ENCODE assay signal across 33 cellular contexts in the genomic region with DNA sequence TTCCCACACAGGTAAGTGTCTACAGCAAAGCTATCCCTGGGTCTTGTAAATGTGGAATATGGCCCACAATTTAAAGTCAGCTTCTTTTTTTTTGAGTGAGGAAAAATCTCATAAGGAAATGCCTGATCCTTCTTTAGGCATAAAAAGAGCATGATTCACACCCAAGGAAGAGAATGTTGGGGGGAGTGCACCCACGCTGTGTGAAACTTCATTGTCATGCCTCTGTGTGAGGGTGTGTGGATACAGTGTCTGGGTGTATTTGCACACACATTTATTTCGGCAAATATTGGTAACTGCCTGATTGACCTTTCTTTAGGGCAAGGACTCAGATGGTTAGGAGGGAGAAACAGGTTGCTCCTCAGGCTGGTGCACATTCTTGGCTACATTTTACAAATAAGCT.
"Had no signal": no experiment of that assay in that cellular context is flagged by ENCODE, and none has a peak within 500 bp of the region (broad histone marks: within the 10 kb centered on the region; RNA-seq: fewer than 3 reads in every experiment).

No MANE protein-coding gene starts in this region.

- H3K36me3 Mint-ChIP-seq: activated naive CD4-positive, alpha-beta T cell treated with anti-CD3 and anti-CD28 coated beads, Interleukin-2, amount 10 ng/mL, durations not matched to agents 7 days and 5 days; activated naive CD4-positive, alpha-beta T cell treated with anti-CD3 and anti-CD28 coated beads, Interleukin-2, amount 50 U/mL, for 24 hours; activated naive CD8-positive, alpha-beta T cell; activated naive CD8-positive, alpha-beta T cell treated with anti-CD3 and anti-CD28 coated beads for 36 hours; activated naive CD8-positive, alpha-beta T cell treated with anti-CD3 and anti-CD28 coated beads, Interleukin-2, amount 10 ng/mL, durations not matched to agents 7 days and 5 days; brain had no signal

- H3K4me3 Mint-ChIP-seq: activated naive CD4-positive, alpha-beta T cell treated with anti-CD3 and anti-CD28 coated beads for 36 hours; activated naive CD4-positive, alpha-beta T cell treated with anti-CD3 and anti-CD28 coated beads, Interleukin-2, amount 10 ng/mL, durations not matched to agents 7 days and 5 days; activated naive CD4-positive, alpha-beta T cell treated with anti-CD3 and anti-CD28 coated beads, Interleukin-2, amount 50 U/mL, for 24 hours; activated naive CD8-positive, alpha-beta T cell; activated naive CD8-positive, alpha-beta T cell treated with anti-CD3 and anti-CD28 coated beads for 36 hours; activated naive CD8-positive, alpha-beta T cell treated with anti-CD3 and anti-CD28 coated beads, Interleukin-2, amount 10 ng/mL, durations not matched to agents 7 days and 5 days; activated naive CD8-positive, alpha-beta T cell treated with anti-CD3 and anti-CD28 coated beads, Interleukin-2, amount 50 U/mL, for 24 hours; activated T-cell treated with anti-CD3 and anti-CD28 coated beads, Interleukin-2, amount 50 U/mL, for 24 hours; activated T-cell treated with anti-CD3 and anti-CD28 coated beads, Interleukin-2, amount 50 U/mL, for 4 hours; activated T-cell treated with anti-CD3 and anti-CD28 coated beads, Interleukin-2, amount 50 U/mL, for 72 hours; activated T-helper 1 cell treated with anti-CD3 and anti-CD28 coated beads, Interleukin-12 subunit alpha, Interleukin-12 subunit beta, Interleukin-2, Interleukin-4 antibody, amounts not matched to agents 30 ng/mL and 10 ng/mL and 1 ng/mL, durations not matched to agents 14 hours and 24 hours and 36 hours; activated T-helper 17 cell treated with anti-CD3 and anti-CD28 coated beads, Interleukin-2, amount 50 U/mL, for 72 hours; brain; central memory CD8-positive, alpha-beta T cell had no signal

- ATAC-seq: activated naive CD8-positive, alpha-beta T cell treated with anti-CD3 and anti-CD28 coated beads, Interleukin-2, amount 50 U/mL, for 24 hours; activated T-cell treated with anti-CD3 and anti-CD28 coated beads, Interleukin-2, amount 50 U/mL, for 4 hours; activated T-cell treated with anti-CD3 and anti-CD28 coated beads, Interleukin-2, amount 50 U/mL, for 72 hours; activated T-helper 17 cell treated with anti-CD3 and anti-CD28 coated beads, Interleukin-2, amount 50 U/mL, for 72 hours; body of pancreas had no signal

- FAIRE-seq: astrocyte, bronchial epithelial cell had no signal

- H3K27me3 Mint-ChIP-seq: activated naive CD4-positive, alpha-beta T cell treated with anti-CD3 and anti-CD28 coated beads, Interleukin-2, amount 10 ng/mL, durations not matched to agents 7 days and 5 days; activated naive CD8-positive, alpha-beta T cell treated with anti-CD3 and anti-CD28 coated beads for 36 hours had no signal

- H3K27ac Mint-ChIP-seq: activated naive CD4-positive, alpha-beta T cell treated with anti-CD3 and anti-CD28 coated beads for 36 hours; activated naive CD4-positive, alpha-beta T cell treated with anti-CD3 and anti-CD28 coated beads, Interleukin-2, amount 10 ng/mL, durations not matched to agents 7 days and 5 days; activated naive CD4-positive, alpha-beta T cell treated with anti-CD3 and anti-CD28 coated beads, Interleukin-2, amount 50 U/mL, for 24 hours; activated naive CD8-positive, alpha-beta T cell; activated naive CD8-positive, alpha-beta T cell treated with anti-CD3 and anti-CD28 coated beads for 36 hours; activated naive CD8-positive, alpha-beta T cell treated with anti-CD3 and anti-CD28 coated beads, Interleukin-2, amount 10 ng/mL, durations not matched to agents 7 days and 5 days; activated naive CD8-positive, alpha-beta T cell treated with anti-CD3 and anti-CD28 coated beads, Interleukin-2, amount 50 U/mL, for 24 hours; activated T-cell treated with anti-CD3 and anti-CD28 coated beads, Interleukin-2, amount 50 U/mL, for 24 hours; activated T-cell treated with anti-CD3 and anti-CD28 coated beads, Interleukin-2, amount 50 U/mL, for 72 hours; activated T-helper 1 cell treated with anti-CD3 and anti-CD28 coated beads, Interleukin-12 subunit alpha, Interleukin-12 subunit beta, Interleukin-2, Interleukin-4 antibody, amounts not matched to agents 30 ng/mL and 10 ng/mL and 1 ng/mL, durations not matched to agents 14 hours and 24 hours and 36 hours; activated T-helper 17 cell treated with anti-CD3 and anti-CD28 coated beads, Interleukin-2, amount 50 U/mL, for 72 hours; brain had no signal

- H3K4me1 Mint-ChIP-seq: activated naive CD4-positive, alpha-beta T cell treated with anti-CD3 and anti-CD28 coated beads, Interleukin-2, amount 10 ng/mL, durations not matched to agents 7 days and 5 days; activated naive CD4-positive, alpha-beta T cell treated with anti-CD3 and anti-CD28 coated beads, Interleukin-2, amount 50 U/mL, for 24 hours; activated naive CD8-positive, alpha-beta T cell treated with anti-CD3 and anti-CD28 coated beads for 36 hours; activated naive CD8-positive, alpha-beta T cell treated with anti-CD3 and anti-CD28 coated beads, Interleukin-2, amount 10 ng/mL, durations not matched to agents 7 days and 5 days; activated naive CD8-positive, alpha-beta T cell treated with anti-CD3 and anti-CD28 coated beads, Interleukin-2, amount 50 U/mL, for 24 hours; activated T-helper 17 cell treated with anti-CD3 and anti-CD28 coated beads, Interleukin-2, amount 50 U/mL, for 72 hours; brain; central memory CD8-positive, alpha-beta T cell had no signal

- DNase-seq: activated effector memory CD4-positive, alpha-beta T cell treated with anti-CD3 and anti-CD28 coated beads, Interleukin-2, amount 50 U/mL, for 16 hours; activated effector memory CD4-positive, alpha-beta T cell treated with Interleukin-2 at 50 U/mL for 16 hours; activated gamma-delta T cell; activated gamma-delta T cell treated with Interleukin-2 at 50 U/mL for 16 hours; activated naive CD4-positive, alpha-beta T cell; activated naive CD4-positive, alpha-beta T cell treated with anti-CD3 and anti-CD28 coated beads for 36 hours; activated naive CD4-positive, alpha-beta T cell treated with anti-CD3 and anti-CD28 coated beads, Interleukin-2, amount 10 ng/mL, durations not matched to agents 7 days and 5 days; activated naive CD4-positive, alpha-beta T cell treated with anti-CD3 and anti-CD28 coated beads, Interleukin-2, amount 50 U/mL, for 16 hours; activated naive CD4-positive, alpha-beta T cell treated with Interleukin-2 at 50 U/mL for 16 hours; activated naive CD8-positive, alpha-beta T cell treated with anti-CD3 and anti-CD28 coated beads for 36 hours; activated naive CD8-positive, alpha-beta T cell treated with anti-CD3 and anti-CD28 coated beads, Interleukin-2, amount 10 ng/mL, durations not matched to agents 7 days and 5 days; activated naive CD8-positive, alpha-beta T cell treated with anti-CD3 and anti-CD28 coated beads, Interleukin-2, amount 50 U/mL, for 24 hours; activated T-cell treated with anti-CD3 and anti-CD28 coated beads for 4 hours; activated T-cell treated with anti-CD3 and anti-CD28 coated beads, Interleukin-2, amount 50 U/mL, for 1 hour; activated T-cell treated with anti-CD3 and anti-CD28 coated beads, Interleukin-2, amount 50 U/mL, for 24 hours; activated T-cell treated with anti-CD3 and anti-CD28 coated beads, Interleukin-2, amount 50 U/mL, for 4 hours; activated T-cell treated with anti-CD3 and anti-CD28 coated beads, Interleukin-2, amount 50 U/mL, for 48 hours; activated T-cell treated with anti-CD3 and anti-CD28 coated beads, Interleukin-2, amount 50 U/mL, for 72 hours; adrenal gland; amniotic stem cell; aorta; body of pancreas; brain microvascular endothelial cell; central memory CD4-positive, alpha-beta T cell; cerebellar nuclear complex had no signal

- H3K9me3 Mint-ChIP-seq: activated naive CD4-positive, alpha-beta T cell treated with anti-CD3 and anti-CD28 coated beads for 36 hours; activated naive CD4-positive, alpha-beta T cell treated with anti-CD3 and anti-CD28 coated beads, Interleukin-2, amount 10 ng/mL, durations not matched to agents 7 days and 5 days; activated naive CD8-positive, alpha-beta T cell treated with anti-CD3 and anti-CD28 coated beads for 36 hours; activated naive CD8-positive, alpha-beta T cell treated with anti-CD3 and anti-CD28 coated beads, Interleukin-2, amount 10 ng/mL, durations not matched to agents 7 days and 5 days; activated naive CD8-positive, alpha-beta T cell treated with anti-CD3 and anti-CD28 coated beads, Interleukin-2, amount 50 U/mL, for 24 hours; activated T-cell treated with anti-CD3 and anti-CD28 coated beads, Interleukin-2, amount 50 U/mL, for 4 hours; activated T-helper 1 cell treated with anti-CD3 and anti-CD28 coated beads, Interleukin-12 subunit alpha, Interleukin-12 subunit beta, Interleukin-2, Interleukin-4 antibody, amounts not matched to agents 30 ng/mL and 10 ng/mL and 1 ng/mL, durations not matched to agents 14 hours and 24 hours and 36 hours; activated T-helper 17 cell treated with anti-CD3 and anti-CD28 coated beads, Interleukin-2, amount 50 U/mL, for 72 hours; brain had no signal
